ENCODE assay signal across 1 cellular context in genomic region chr7:6478186-6478585, GRCh38.
TF ChIP-seq lines count a peak whose summit lies in the region.

No MANE protein-coding gene starts in this region.

TF ChIP-seq in K562, 482 proteins besides CTCF, POLR2A, EP300 and RAD21:
- TF ChIP-seq ZNF277 (CRISPR knock-in tag; IDR thresholded peaks at IDR 0.05; ENCODE audit: borderline replicate concordance) (no peak), ZNF408 (CRISPR knock-in tag; IDR thresholded peaks at IDR 0.05; ENCODE audit: low read depth) (no peak), CBX5 (IDR thresholded peaks at IDR 0.05; ENCODE audit: borderline replicate concordance, low read depth) (no peak), CBX3 (IDR thresholded peaks at IDR 0.05; ENCODE audit: borderline replicate concordance in 1 of 2, low read length in 2 of 2) (no peak), POLR2B (IDR thresholded peaks at IDR 0.05; ENCODE audit: low read depth, partially characterized antibody) (peak; percentile 42), LARP7 (IDR thresholded peaks at IDR 0.05) (no peak)
- TF ChIP-seq, protein P1, sequence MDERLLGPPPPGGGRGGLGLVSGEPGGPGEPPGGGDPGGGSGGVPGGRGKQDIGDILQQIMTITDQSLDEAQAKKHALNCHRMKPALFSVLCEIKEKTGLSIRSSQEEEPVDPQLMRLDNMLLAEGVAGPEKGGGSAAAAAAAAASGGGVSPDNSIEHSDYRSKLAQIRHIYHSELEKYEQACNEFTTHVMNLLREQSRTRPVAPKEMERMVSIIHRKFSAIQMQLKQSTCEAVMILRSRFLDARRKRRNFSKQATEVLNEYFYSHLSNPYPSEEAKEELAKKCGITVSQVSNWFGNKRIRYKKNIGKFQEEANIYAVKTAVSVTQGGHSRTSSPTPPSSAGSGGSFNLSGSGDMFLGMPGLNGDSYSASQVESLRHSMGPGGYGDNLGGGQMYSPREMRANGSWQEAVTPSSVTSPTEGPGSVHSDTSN (CRISPR knock-in tag; IDR thresholded peaks at IDR 0.05; ENCODE audit: low read depth) = no peak
- TF ChIP-seq, protein P1 (tag; conservative IDR thresholded peaks at IDR 0.05; ENCODE audit: low read depth) = no peak
